Comparison of ENCODE assay signal across 27 cellular contexts in the genomic region with DNA sequence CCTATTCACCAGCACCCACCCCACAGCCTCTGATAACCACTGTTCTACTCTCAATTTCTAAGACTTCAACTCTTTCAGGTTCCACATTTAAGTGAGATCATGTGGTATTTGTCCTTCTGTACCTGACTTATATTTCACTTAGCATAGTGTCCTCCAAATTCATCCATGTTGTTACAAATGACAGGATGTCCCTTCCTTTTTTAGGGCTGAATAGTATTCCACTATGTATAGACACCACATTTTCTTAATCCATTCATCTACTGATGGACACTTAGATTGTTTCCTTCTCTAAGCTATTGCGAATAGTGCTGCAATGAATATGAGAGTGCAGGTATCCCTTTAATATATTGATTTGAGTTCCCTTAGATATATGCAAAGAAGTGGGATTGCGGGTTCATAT.
"Had no signal": no experiment of that assay in that cellular context is flagged by ENCODE, and none has a peak within 500 bp of the region (broad histone marks: within the 10 kb centered on the region; RNA-seq: fewer than 3 reads in every experiment).

No MANE protein-coding gene starts in this region.

- H3K4me3 ChIP-seq: stomach, suprapubic skin, testis, thoracic aorta, thyroid gland, tibial artery, tibial nerve, transverse colon, upper lobe of left lung, upper lobe of right lung, uterus, vagina had no signal

- ATAC-seq: stimulated activated effector memory CD8-positive, alpha-beta T cell treated with anti-CD3 and anti-CD28 coated beads, Interleukin-12 subunit alpha, Interleukin-12 subunit beta, amount 100 ng/mL, for 72 hours; stimulated activated memory B cell treated with anti-CD40 and anti-IgM and Interleukin-4, amounts not matched to agents 10 μg/mL and 1 μg/mL and 100 μg/mL, for 72 hours; stimulated activated naive B cell treated with anti-CD40 and anti-IgM and Interleukin-4, amounts not matched to agents 10 μg/mL and 1 μg/mL and 100 μg/mL, for 72 hours; stimulated activated naive CD8-positive, alpha-beta T cell treated with anti-CD3 and anti-CD28 coated beads, Interleukin-15, amount 100 ng/mL, for 72 hours; stimulated activated naive CD8-positive, alpha-beta T cell treated with anti-CD3 and anti-CD28 coated beads, Interleukin-15, Interleukin-2, amounts not matched to agents 100 U/mL and 50 U/mL, for 24 hours; upper lobe of right lung had no signal

- H3K27ac ChIP-seq: stomach, suprapubic skin, testis, thoracic aorta, thyroid gland, tibial artery, tibial nerve, transverse colon, upper lobe of left lung, upper lobe of right lung, uterus, vagina had no signal

- DNase-seq: stimulated activated CD4-positive, alpha-beta T cell treated with anti-CD3 and anti-CD28 coated beads, Interleukin-2, amount 100 ng/mL, for 48 hours; stimulated activated CD4-positive, alpha-beta T cell treated with anti-CD3 and anti-CD28 coated beads, Interleukin-4, amount 100 ng/mL, for 1 hour; stimulated activated CD4-positive, alpha-beta T cell treated with anti-CD3 and anti-CD28 coated beads, Interleukin-4, amount 100 ng/mL, for 24 hours; stimulated activated CD4-positive, alpha-beta T cell treated with anti-CD3 and anti-CD28 coated beads, Interleukin-4, amount 100 ng/mL, for 4 hours; stimulated activated CD8-positive, alpha-beta memory T cell treated with anti-CD3 and anti-CD28 coated beads, Interleukin-4, amount 100 ng/mL, for 48 hours; stimulated activated naive B cell treated with anti-CD40 and anti-IgM and Interleukin-4, amounts not matched to agents 10 μg/mL and 1 μg/mL and 100 μg/mL, for 72 hours; stimulated activated naive CD4-positive, alpha-beta T cell; stimulated activated naive CD4-positive, alpha-beta T cell treated with Interleukin-2 at 50 U/mL for 16 hours; stimulated activated naive CD8-positive, alpha-beta T cell treated with anti-CD3 and anti-CD28 coated beads, Interleukin-15, amount 100 ng/mL, for 72 hours; stimulated activated naive CD8-positive, alpha-beta T cell treated with anti-CD3 and anti-CD28 coated beads, Interleukin-15, Interleukin-2, amounts not matched to agents 100 U/mL and 50 U/mL, for 24 hours; stomach; substantia nigra; testis; thyroid gland; tibial artery; transverse colon; trophoblast cell; upper lobe of left lung; upper lobe of right lung; uterus had no signal

- H3K27me3 ChIP-seq: testis, thyroid gland, tibial artery, tibial nerve, upper lobe of left lung, uterus, vagina had no signal

- FAIRE-seq: urothelium cell line had no signal

- H3K36me3 ChIP-seq: stomach, suprapubic skin, thoracic aorta, thyroid gland, tibial artery, tibial nerve, transverse colon, upper lobe of left lung, upper lobe of right lung, uterus, vagina had no signal

- H3K4me1 ChIP-seq: stomach, suprapubic skin, testis, thyroid gland, tibial artery, tibial nerve, transverse colon, upper lobe of left lung, upper lobe of right lung, uterus, vagina had no signal

- H3K9me3 ChIP-seq: stomach, suprapubic skin, testis, thoracic aorta, thyroid gland, tibial artery, tibial nerve, transverse colon, upper lobe of left lung, upper lobe of right lung, uterus, vagina had no signal
